ENCODE assay signal across 29 cellular contexts in genomic region chr12:22609501-22609900, GRCh38.
"Had no signal": no experiment of that assay in that cellular context is flagged by ENCODE, and none has a peak within 500 bp of the region (broad histone marks: within the 10 kb centered on the region; RNA-seq: fewer than 3 reads in every experiment).

No MANE protein-coding gene starts in this region.

- H3K36me3 ChIP-seq: colonic mucosa, esophagus muscularis mucosa, gastroesophageal sphincter, heart left ventricle, prostate gland, right atrium auricular region, thyroid gland, vagina had no signal

- H3K9me3 ChIP-seq: colonic mucosa, prostate gland, thyroid gland, vagina had no signal

- H3K27ac ChIP-seq: colonic mucosa, esophagus muscularis mucosa, foreskin keratinocyte, gastroesophageal sphincter, heart left ventricle, hepatocyte, parathyroid adenoma, prostate gland, right atrium auricular region, thyroid gland, vagina had no signal

- H3K4me3 ChIP-seq: colonic mucosa, esophagus muscularis mucosa, gastroesophageal sphincter, heart left ventricle, hepatocyte, lung, prostate gland, right atrium auricular region, smooth muscle cell, thyroid gland, vagina had no signal

- FAIRE-seq: endothelial cell of umbilical vein had no signal

- H3K4me1 ChIP-seq: colonic mucosa, esophagus muscularis mucosa, foreskin keratinocyte, gastroesophageal sphincter, heart left ventricle, parathyroid adenoma, prostate gland, right atrium auricular region, thyroid gland, vagina had no signal

- H3K27me3 ChIP-seq: colonic mucosa, esophagus muscularis mucosa, foreskin keratinocyte, gastroesophageal sphincter, heart left ventricle, hepatocyte, right atrium auricular region, thyroid gland, vagina had no signal

- DNase-seq: colonic mucosa; dermis blood vessel endothelial cell; effector memory CD4-positive, alpha-beta T cell; foreskin keratinocyte; heart left ventricle; islet precursor cell; kidney glomerular epithelial cell; left colon; left ventricle myocardium superior; natural killer cell; stimulated activated CD4-positive, alpha-beta T cell treated with anti-CD3 and anti-CD28 coated beads, Interleukin-12 subunit alpha, Interleukin-12 subunit beta, amount 100 ng/mL, for 4 hours; stimulated activated CD4-positive, alpha-beta T cell treated with anti-CD3 and anti-CD28 coated beads, Interleukin-1b, Interleukin-23, amount 100 ng/mL, for 48 hours; stimulated activated CD4-positive, alpha-beta T cell treated with anti-CD3 and anti-CD28 coated beads, Interleukin-4, amount 100 ng/mL, for 1 hour; stimulated activated CD8-positive, alpha-beta memory T cell treated with anti-CD3 and anti-CD28 coated beads, Interleukin-4, amount 100 ng/mL, for 48 hours; stimulated activated naive CD4-positive, alpha-beta T cell; stimulated activated naive CD8-positive, alpha-beta T cell treated with anti-CD3 and anti-CD28 coated beads, Interleukin-15, amount 100 ng/mL, for 72 hours; thyroid gland; trophoblast cell had no signal

- ATAC-seq: foreskin keratinocyte; gastroesophageal sphincter; heart left ventricle; left colon; left ventricle myocardium superior; sciatic nerve; stimulated activated naive CD8-positive, alpha-beta T cell treated with anti-CD3 and anti-CD28 coated beads, Interleukin-15, amount 100 ng/mL, for 72 hours had no signal
